ENCODE assay signal across 19 cellular contexts in genomic region chr11:102276302-102277182, GRCh38. TPM values are rescaled to one million over a fixed set of nuclear protein-coding genes. Genes with fewer than 3 reads are reported as not detected.
DNase-seq lines count a peak whose midpoint lies in the region; TF ChIP-seq lines count a peak whose summit lies in the region.
"Had no signal": no experiment of that assay in that cellular context is flagged by ENCODE, and none has a peak within 500 bp of the region (broad histone marks: within the 10 kb centered on the region; RNA-seq: fewer than 3 reads in every experiment).

No MANE protein-coding gene starts in this region.

- H3K23ac ChIP-seq in mesenchymal stem cell (ENCODE audit: low read length in 2 of 2): no peak overlapping the region

- no peak overlapping the region for H3K18ac ChIP-seq in mesenchymal stem cell (ENCODE audit: low read depth in 1 of 2, low read length in 2 of 2)

- H3K4me3 ChIP-seq in AG10803 (ENCODE audit: low read length) (no peak overlapping the region), HFF-Myc (replicated peaks; ENCODE audit: low read depth, low read length) (no peak overlapping the region), mesenchymal stem cell (ENCODE audit: insufficient read depth in 1 of 2, low read depth in 1 of 2, low read length in 2 of 2) (peak overlapping the region in 1 of 2 experiments; percentile 20)
- H3K4me3 ChIP-seq: lung, SJSA1 had no signal

- DNase-seq in AG10803 (ENCODE audit: low read depth) (peak; percentile 66), HFF-Myc (ENCODE audit: extremely low read depth, low read depth) (peak; percentile 42), chondrocyte (ENCODE audit: low spot score) (no peak), mesenchymal stem cell (no peak), kidney glomerular epithelial cell (lab: John Stamatoyannopoulos, UW) (no peak), ecto neural progenitor cell (ENCODE audit: low spot score) (no peak), GOT3 (lab: John Stamatoyannopoulos, UW) (no peak), MV-4-11 (lab: John Stamatoyannopoulos, UW) (no peak)
- DNase-seq: activated CD4-positive, alpha-beta T cell treated with anti-CD3 and anti-CD28 coated beads for 36 hours; activated CD8-positive, alpha-beta memory T cell treated with anti-CD3 and anti-CD28 coated beads, Interleukin-2, amount 50 U/mL, for 48 hours; activated naive CD4-positive, alpha-beta T cell; foreskin melanocyte; NCI-H1694 treated with DMSO at 0.1 percent for 48 hours; NCI-H446 treated with DMSO at 0.1 percent for 48 hours; stimulated activated CD4-positive, alpha-beta T cell treated with anti-CD3 and anti-CD28 coated beads, Interleukin-1b, Interleukin-23, amount 100 ng/mL, for 48 hours; T-helper 9 cell had no signal

- 55% methylated on average over 7 of the region's 7 CpGs for WGBS in mesenchymal stem cell

- no peak overlapping the region for H3K4me2 ChIP-seq in mesenchymal stem cell (ENCODE audit: low read length, poor library complexity, severe bottlenecking)

- no peaks in the 10 kb centered on the region for H3K9me3 ChIP-seq in mesenchymal stem cell (ENCODE audit: control insufficient read depth, low read length)
- H3K9me3 ChIP-seq: SJSA1 had no signal

- peak overlapping the region; percentile 8 for H4K91ac ChIP-seq in mesenchymal stem cell (ENCODE audit: low read length)

- no peaks in the 10 kb centered on the region for H3K79me1 ChIP-seq in mesenchymal stem cell (replicated peaks; ENCODE audit: low read length, poor library complexity, severe bottlenecking)

- no peak overlapping the region for H2BK15ac ChIP-seq in mesenchymal stem cell (ENCODE audit: low read depth, poor library complexity, severe bottlenecking)

- no peak overlapping the region for H2AFZ ChIP-seq in mesenchymal stem cell (ENCODE audit: low read depth, low read length)

- no peaks in the 10 kb centered on the region for H3K36me3 ChIP-seq in mesenchymal stem cell (ENCODE audit: control insufficient read depth in 1 of 2, insufficient read depth in 2 of 2, low read depth in 1 of 2, low read length in 2 of 2)
- H3K36me3 ChIP-seq: SJSA1 had no signal

- H2AK5ac ChIP-seq in mesenchymal stem cell (ENCODE audit: low read length, severe bottlenecking): no peak overlapping the region

- TF ChIP-seq CTCF in AG10803 (conservative IDR thresholded peaks at IDR 0.05; ENCODE audit: low read length) (no peak), HFF-Myc (IDR thresholded peaks at IDR 0.05; ENCODE audit: low read depth, low read length, missing control alignments) (no peak), chondrocyte (IDR thresholded peaks at IDR 0.05) (no peak)

- H3K9ac ChIP-seq in mesenchymal stem cell (ENCODE audit: low read length): peak overlapping the region; percentile 0

- peak overlapping the region; percentile 9 for H4K8ac ChIP-seq in mesenchymal stem cell (ENCODE audit: low read length)

- H2BK5ac ChIP-seq in mesenchymal stem cell (ENCODE audit: low read depth, low read length, poor library complexity, severe bottlenecking): no peak overlapping the region

- H3K27me3 ChIP-seq in mesenchymal stem cell (ENCODE audit: control insufficient read depth in 1 of 2, insufficient read depth in 1 of 2, low read length in 2 of 2): no peaks in the 10 kb centered on the region
- H3K27me3 ChIP-seq: SJSA1 had no signal

- H2BK12ac ChIP-seq in mesenchymal stem cell (ENCODE audit: low read length in 2 of 2): peak overlapping the region in 1 of 2 experiments; percentile 47

- peaks cover 27% of the 10 kb centered on the region for H3K4me1 Mint-ChIP-seq in chondrocyte (ENCODE audit: low read depth)

- H3K36me3 Mint-ChIP-seq in chondrocyte (ENCODE audit: low read depth): no peaks in the 10 kb centered on the region

- H3K4ac ChIP-seq in mesenchymal stem cell (ENCODE audit: low read depth in 1 of 2, low read length in 2 of 2): no peak overlapping the region

- H3K27ac ChIP-seq in mesenchymal stem cell (ENCODE audit: low read length, poor library complexity, severe bottlenecking): no peak overlapping the region
- H3K27ac ChIP-seq: SJSA1 had no signal

- H3K9me3 Mint-ChIP-seq in chondrocyte (ENCODE audit: low read depth): no peaks in the 10 kb centered on the region

- H3K14ac ChIP-seq in mesenchymal stem cell (ENCODE audit: low read length in 2 of 2): peak overlapping the region in 1 of 2 experiments; percentile 59

- peak overlapping the region; percentile 64 for H3K27ac Mint-ChIP-seq in chondrocyte (ENCODE audit: unreplicated experiment)
- H3K27ac Mint-ChIP-seq: activated CD4-positive, alpha-beta T cell treated with anti-CD3 and anti-CD28 coated beads for 36 hours had no signal

- H3K4me3 Mint-ChIP-seq in chondrocyte (ENCODE audit: unreplicated experiment): no peak overlapping the region
- H3K4me3 Mint-ChIP-seq: activated CD4-positive, alpha-beta T cell treated with anti-CD3 and anti-CD28 coated beads for 36 hours; neural crest cell had no signal

- no peak overlapping the region for H2BK120ac ChIP-seq in mesenchymal stem cell (ENCODE audit: low read depth, low read length)

- peaks cover 7% of the 10 kb centered on the region for H3K4me1 ChIP-seq in mesenchymal stem cell (ENCODE audit: control insufficient read depth, insufficient read depth, low read depth, low read length)
- H3K4me1 ChIP-seq: SJSA1 had no signal

- H3K27me3 Mint-ChIP-seq in chondrocyte (ENCODE audit: low read depth): no peaks in the 10 kb centered on the region

RNA-seq across cellular contexts. Expression of gene BIRC3, which starts 40.7 kb away (rescaled TPM):
- 0.27 to 0.72 TPM (median 0.40 TPM) in 3 replicates for total RNA-seq in chondrocyte
- polyA plus RNA-seq in mesenchymal stem cell (2013, experiment 1 of 2): 0.22 TPM
- 0.19 TPM for polyA plus RNA-seq in mesenchymal stem cell (2013, experiment 2 of 2)

Comparison
In these comparisons a context has a peak if more than half of its experiments do, and no peak if none do; other contexts are left out.
1. DNase-seq: peak in AG10803 (single experiment) and HFF-Myc (single experiment); none in chondrocyte (single experiment), mesenchymal stem cell (single experiment), kidney glomerular epithelial cell (single experiment), ecto neural progenitor cell (single experiment), GOT3 (single experiment) and MV-4-11 (single experiment).